ENCODE assay signal across 25 cellular contexts in genomic region chr2:231524477-231525247, GRCh38. TPM values are rescaled to one million over a fixed set of nuclear protein-coding genes. Genes with fewer than 3 reads are reported as not detected.
DNase-seq lines count a peak whose midpoint lies in the region; ATAC-seq, FAIRE-seq and TF ChIP-seq lines count a peak whose summit lies in the region.
"Had no signal": no experiment of that assay in that cellular context is flagged by ENCODE, and none has a peak within 500 bp of the region (broad histone marks: within the 10 kb centered on the region; RNA-seq: fewer than 3 reads in every experiment).

No MANE protein-coding gene starts in this region.

- peaks cover 11% of the 10 kb centered on the region for H3K4me1 Mint-ChIP-seq in activated naive CD4-positive, alpha-beta T cell treated with anti-CD3 and anti-CD28 coated beads, Interleukin-2, amount 50 U/mL, for 24 hours

- H3K9me3 ChIP-seq in DND-41 (ENCODE audit: insufficient read depth, low read length, severe bottlenecking) = no peaks in the 10 kb centered on the region
- no peaks in the 10 kb centered on the region; the same call in 2 of the 3 replicates for H3K9me3 ChIP-seq in GM12878 (replicated peaks; ENCODE audit: control insufficient read depth, insufficient read depth, low read length)
- no peaks in the 10 kb centered on the region for H3K9me3 ChIP-seq in osteoblast (ENCODE audit: low read depth, low read length)
- no peaks in the 10 kb centered on the region for H3K9me3 ChIP-seq in GM23248 (ENCODE audit: low read depth)
- H3K9me3 ChIP-seq: adrenal gland, colonic mucosa, esophagus muscularis mucosa had no signal

- H2AFZ ChIP-seq in DND-41 (ENCODE audit: low read depth, low read length) (no peak overlapping the region), GM12878 (ENCODE audit: control insufficient read depth, low read depth, low read length) (no peak overlapping the region), osteoblast (ENCODE audit: low read length) (no peak overlapping the region), GM23248 (no peak overlapping the region)

- H3K36me3 Mint-ChIP-seq in activated naive CD4-positive, alpha-beta T cell treated with anti-CD3 and anti-CD28 coated beads, Interleukin-2, amount 50 U/mL, for 24 hours = no peaks in the 10 kb centered on the region
- H3K36me3 Mint-ChIP-seq in activated naive CD4-positive, alpha-beta T cell treated with anti-CD3 and anti-CD28 coated beads, Interleukin-2, amount 50 U/mL, for 72 hours = no peaks in the 10 kb centered on the region

- intact Hi-C loops in GM12878 (cut with micrococcal nuclease; ENCODE audit: unreplicated experiment) = no loop called here

- POLR2A ChIA-PET in GM12878 (lab: Charles Lee) = no interaction called here

- 47% methylated on average over 16 of the region's 16 CpGs for WGBS in GM12878 (ENCODE audit: insufficient coverage, insufficient replicate concordance, low lambda C conversion rate, missing lambda C conversion rate)
- 84 to 85% methylated on average over 15 to 16 of the region's 16 CpGs for WGBS in GM23248 (ENCODE audit: low coverage in 1 of 2, low lambda C conversion rate in 2 of 2, missing lambda C conversion rate in 2 of 2), 2 experiments

- H3K9ac ChIP-seq in DND-41 (ENCODE audit: low read depth, low read length) (peak overlapping the region; percentile 27; the same call in 1 of the 2 replicates), GM12878 (ENCODE audit: control insufficient read depth, insufficient read depth, low read length) (no peak overlapping the region), GM23248 (no peak overlapping the region)

- no peak for TF ChIP-seq EP300 in GM12878 (IDR thresholded peaks at IDR 0.05; ENCODE audit: borderline replicate concordance in 1 of 2, control insufficient read depth in 1 of 2, low read depth in 2 of 2, low read length in 2 of 2)

- TF ChIP-seq RAD21 in GM12878 (IDR thresholded peaks at IDR 0.05; ENCODE audit: insufficient read depth, low read depth, low read length) = no peak

- SMC1A ChIA-PET in GM12878 (lab: Charles Lee; ENCODE audit: uncharacterized antibody, unreplicated experiment) = interaction anchor here (0.6 to 1.8 kb wide), 5 partner anchors 10 to 153 kb away, joined by 3 to 5 read pairs (median 4); no protein-coding TSS in a partner anchor

- peak overlapping the region; percentile 62 for H3K27ac Mint-ChIP-seq in activated naive CD4-positive, alpha-beta T cell treated with anti-CD3 and anti-CD28 coated beads, Interleukin-2, amount 50 U/mL, for 24 hours
- no peak overlapping the region for H3K27ac Mint-ChIP-seq in activated naive CD4-positive, alpha-beta T cell treated with anti-CD3 and anti-CD28 coated beads, Interleukin-2, amount 50 U/mL, for 72 hours

- no peak for DNase-seq in activated naive CD4-positive, alpha-beta T cell treated with anti-CD3 and anti-CD28 coated beads, Interleukin-2, amount 50 U/mL, for 72 hours (ENCODE audit: low spot score in 2 of 2)
- DNase-seq in DND-41 (no peak), GM12878 (ENCODE audit: low read depth, low spot score) (no peak), osteoblast (ENCODE audit: insufficient read length, low spot score, missing footprints) (peak; percentile 80), GM23248 (no peak)
- DNase-seq: activated CD4-positive, CD25-positive, alpha-beta regulatory T cell; adrenal gland; brain microvascular endothelial cell; colonic mucosa; HCEC 1CT; hippocampal formation; KG1; NCI-H146; NCI-H510A treated with DMSO at 0.1 percent for 48 hours; occipital lobe; T1000 had no signal

- H3K4me3 Mint-ChIP-seq in activated naive CD4-positive, alpha-beta T cell treated with anti-CD3 and anti-CD28 coated beads, Interleukin-2, amount 50 U/mL, for 24 hours = no peak overlapping the region

- no peak for FAIRE-seq in GM12878 (lab: Jason Lieb, UNC)
- FAIRE-seq: frontal cortex had no signal

- H3K9me3 Mint-ChIP-seq in activated naive CD4-positive, alpha-beta T cell treated with anti-CD3 and anti-CD28 coated beads, Interleukin-2, amount 50 U/mL, for 24 hours = no peaks in the 10 kb centered on the region
- H3K9me3 Mint-ChIP-seq in activated naive CD4-positive, alpha-beta T cell treated with anti-CD3 and anti-CD28 coated beads, Interleukin-2, amount 50 U/mL, for 72 hours = no peaks in the 10 kb centered on the region

- H3K27ac ChIP-seq in DND-41 (ENCODE audit: low read length) = peak overlapping the region; percentile 60
- H3K27ac ChIP-seq in GM12878 (ENCODE audit: control insufficient read depth, insufficient read depth) = no peak overlapping the region
- H3K27ac ChIP-seq in osteoblast (ENCODE audit: low read depth, low read length) = no peak overlapping the region
- H3K27ac ChIP-seq in GM23248 = no peak overlapping the region
- H3K27ac ChIP-seq: brain microvascular endothelial cell, C4-2B, colonic mucosa had no signal

- H3K4me1 ChIP-seq in DND-41 (ENCODE audit: insufficient read depth, low read length) (peaks cover 35% of the 10 kb centered on the region), GM12878 (ENCODE audit: control insufficient read depth, insufficient read depth, low read length) (peaks cover 5% of the 10 kb centered on the region), osteoblast (ENCODE audit: insufficient read depth, low read length) (peaks cover 6% of the 10 kb centered on the region), GM23248 (ENCODE audit: insufficient read depth) (peaks cover 9% of the 10 kb centered on the region)
- H3K4me1 ChIP-seq: colonic mucosa had no signal

- H3K4me2 ChIP-seq in DND-41 (ENCODE audit: insufficient read depth, low read length) = no peak overlapping the region
- no peak overlapping the region for H3K4me2 ChIP-seq in GM12878 (ENCODE audit: control insufficient read depth, insufficient read depth)
- no peak overlapping the region for H3K4me2 ChIP-seq in osteoblast (ENCODE audit: insufficient read depth, low read length)
- H3K4me2 ChIP-seq in GM23248 (ENCODE audit: unreplicated experiment) = no peak overlapping the region

- H3K27me3 Mint-ChIP-seq in activated naive CD4-positive, alpha-beta T cell treated with anti-CD3 and anti-CD28 coated beads, Interleukin-2, amount 50 U/mL, for 24 hours = peaks cover 3% of the 10 kb centered on the region

- H3K9me2 ChIP-seq in GM23248 (ENCODE audit: insufficient read depth) = no peaks in the 10 kb centered on the region

- no peaks in the 10 kb centered on the region for H3K79me2 ChIP-seq in DND-41 (ENCODE audit: insufficient read depth, low read length)
- no peaks in the 10 kb centered on the region for H3K79me2 ChIP-seq in GM12878 (ENCODE audit: control insufficient read depth, insufficient read depth, low read length)
- no peaks in the 10 kb centered on the region for H3K79me2 ChIP-seq in osteoblast (ENCODE audit: insufficient read depth, low read length)
- H3K79me2 ChIP-seq in GM23248 (ENCODE audit: insufficient read depth) = no peaks in the 10 kb centered on the region

- H4K20me1 ChIP-seq in DND-41 (ENCODE audit: insufficient read depth, low read length) (no peaks in the 10 kb centered on the region), GM12878 (ENCODE audit: control insufficient read depth, insufficient read depth) (no peaks in the 10 kb centered on the region), osteoblast (ENCODE audit: insufficient read depth, low read length) (no peaks in the 10 kb centered on the region), GM23248 (ENCODE audit: insufficient read depth) (no peaks in the 10 kb centered on the region)

- H3K36me3 ChIP-seq in DND-41 (ENCODE audit: insufficient read depth, low read length) (no peaks in the 10 kb centered on the region), GM12878 (ENCODE audit: control insufficient read depth in 2 of 2, insufficient read depth in 2 of 2, low read length in 1 of 2) (no peaks in the 10 kb centered on the region), osteoblast (ENCODE audit: insufficient read depth, low read length) (no peaks in the 10 kb centered on the region), GM23248 (ENCODE audit: low read depth) (no peaks in the 10 kb centered on the region)
- H3K36me3 ChIP-seq: adrenal gland, brain microvascular endothelial cell, colonic mucosa, esophagus muscularis mucosa had no signal

- in situ Hi-C loops in GM12878 (cut with MboI) = loop anchor here (5.0 kb wide), 1 partner anchor 33 kb away; no protein-coding TSS in a partner anchor
- in situ Hi-C loops in GM23248 (cut with MboI) = no loop called here

- CTCF ChIA-PET in GM12878 (lab: Yijun Ruan, JAX) = interaction anchor here (0.6 to 1.8 kb wide), 7 partner anchors 12 to 1543 kb away, joined by 3 to 4 read pairs (median 3); no protein-coding TSS in a partner anchor

- BruUV-seq in GM12878 (replicated peaks; lab: Mats Ljungman, UMichigan) = no TSS peak

- no peak for TF ChIP-seq POLR2A in GM12878 (IDR thresholded peaks at IDR 0.05; ENCODE audit: low read depth, low read length)

- TF ChIP-seq CTCF in DND-41 (IDR thresholded peaks at IDR 0.05; ENCODE audit: borderline replicate concordance, extremely low read depth, low read length, poor library complexity, severe bottlenecking) (no peak), GM12878 (IDR thresholded peaks at IDR 0.05 in 2 of 3, conservative IDR thresholded peaks at IDR 0.05 in 1 of 3; ENCODE audit: control insufficient read depth in 2 of 3, extremely low read depth in 1 of 3, insufficient read depth in 1 of 3, low read depth in 3 of 3, low read length in 3 of 3) (no peak), osteoblast (IDR thresholded peaks at IDR 0.05; ENCODE audit: extremely low read depth, low read depth, low read length) (no peak)

- no peak for ATAC-seq in activated naive CD4-positive, alpha-beta T cell treated with anti-CD3 and anti-CD28 coated beads, Interleukin-2, amount 50 U/mL, for 72 hours
- ATAC-seq in DND-41 (ENCODE audit: insufficient read depth, low read depth) = peak; percentile 18
- ATAC-seq in GM12878 = peak; percentile 36
- ATAC-seq in GM18520 (IDR thresholded peaks at IDR 0.05; ENCODE audit: unreplicated experiment) = no peak
- ATAC-seq in GM21737 (IDR thresholded peaks at IDR 0.05; ENCODE audit: unreplicated experiment) = no peak
- ATAC-seq: Panc1 had no signal

- RAD21 ChIA-PET in GM12878 (lab: Charles Lee; ENCODE audit: unreplicated experiment) = no interaction called here

- H3K27me3 ChIP-seq in DND-41 (ENCODE audit: insufficient read depth, low read length, poor library complexity) = no peaks in the 10 kb centered on the region
- H3K27me3 ChIP-seq in GM12878 (replicated peaks in 1 of 2; ENCODE audit: control insufficient read depth in 2 of 2, insufficient read depth in 2 of 2, low read length in 1 of 2) = no peaks in the 10 kb centered on the region
- peaks cover 11% of the 10 kb centered on the region for H3K27me3 ChIP-seq in osteoblast (ENCODE audit: insufficient read depth, low read length)
- H3K27me3 ChIP-seq in GM23248 (replicated peaks; ENCODE audit: insufficient read depth) = peaks cover 6% of the 10 kb centered on the region; the same call in 1 of the 2 replicates
- H3K27me3 ChIP-seq: adrenal gland, colonic mucosa, esophagus muscularis mucosa had no signal

- 0 out of 2 replicates have a peak, but pooled peaks cover 4% of the 10 kb centered on the region for H3F3A ChIP-seq in GM23248 (ENCODE audit: insufficient read depth)

- H3K4me3 ChIP-seq in DND-41 (ENCODE audit: low read depth in 1 of 2, low read length in 2 of 2) (no peak overlapping the region), GM12878 (no peak overlapping the region), osteoblast (ENCODE audit: insufficient read depth, low read length) (no peak overlapping the region), GM23248 (no peak overlapping the region)
- H3K4me3 ChIP-seq: adrenal gland, colonic mucosa, esophagus muscularis mucosa, lung had no signal

RNA-seq across cellular contexts. Expression of gene NMUR1, which starts 5.6 kb away (rescaled TPM):
- not detected for total RNA-seq in activated naive CD4-positive, alpha-beta T cell treated with anti-CD3 and anti-CD28 coated beads, Interleukin-2, amount 50 U/mL, for 72 hours
- total RNA-seq in GM12878 (2013; cell fraction: nucleolus; rRNA removed) = 0.21 and 0.22 TPM in 2 replicates
- total RNA-seq in GM12878 (2014; rRNA removed) (under 0.01 and 0.05 TPM in 2 replicates), GM12878 (2014; rRNA removed; fragmentation: Illumina TruSeq; extraction: Trizol) (not detected in 2 replicates), GM12878 (2021) (0.08 TPM in 1 of 2 replicates, not detected in the other), osteoblast (under 0.01 TPM in 2 replicates)
- polyA plus RNA-seq in GM12878 (2011; ENCODE audit: low read depth) = not detected
- polyA plus RNA-seq in GM12878 (2011; rRNA removed) (0.01 and 0.03 TPM in 2 replicates), GM12878 (2014; fragmentation: Illumina TruSeq; extraction: Trizol) (not detected in 2 replicates), GM12878 (2014; fragmentation: Nextera tagmentation; extraction: Ambion mirVana) (under 1 TPM in 1 of 2 experiments, not detected in 1; 0.02 TPM), GM12878 (2014; rRNA removed) (0.03 TPM in 1 of 2 replicates, not detected in the other), GM12878 (2016; fragmentation: Nextera tagmentation; extraction: Ambion mirVana) (under 1 TPM in 1 of 2 experiments, not detected in 1; 0.04 TPM), GM23248 (2016; fragmentation: Nextera tagmentation; extraction: Ambion mirVana) (not detected in 2 replicates)
- polyA plus RNA-seq in GM12878 (2011; cell fraction: cytosol; rRNA removed) = 0.02 and 0.06 TPM in 2 replicates
- polyA plus RNA-seq in GM12878 (2011; cell fraction: nucleus; rRNA removed) = 0.06 and 0.09 TPM in 2 replicates
- 0.08 and 0.15 TPM in 2 replicates for polyA plus RNA-seq in GM12878 (2012)
- not detected in 2 replicates for polyA minus RNA-seq in GM12878 (2011; rRNA and poly(A)+ RNA removed)
- not detected in 2 replicates for polyA minus RNA-seq in GM12878 (2011; cell fraction: cytosol; rRNA and poly(A)+ RNA removed)
- polyA minus RNA-seq in GM12878 (2011; cell fraction: nucleus; rRNA and poly(A)+ RNA removed) = 0.19 TPM in 1 of 2 replicates, not detected in the other
- not detected in 2 replicates for total RNA-seq in GM23248 (2014; rRNA removed; shearing (Covaris generic))
- total RNA-seq: HT1080, occipital lobe had no signal

Comparison
In these comparisons a context has a peak if more than half of its experiments do, and no peak if none do; other contexts are left out.
1. ATAC-seq: peak in DND-41 (single experiment) and GM12878 (single experiment); none in activated naive CD4-positive, alpha-beta T cell treated with anti-CD3 and anti-CD28 coated beads, Interleukin-2, amount 50 U/mL, for 72 hours (0 of 2), GM18520 (single experiment) and GM21737 (single experiment).